Comparison of ENCODE assay signal across 9 cellular contexts in the genomic region with DNA sequence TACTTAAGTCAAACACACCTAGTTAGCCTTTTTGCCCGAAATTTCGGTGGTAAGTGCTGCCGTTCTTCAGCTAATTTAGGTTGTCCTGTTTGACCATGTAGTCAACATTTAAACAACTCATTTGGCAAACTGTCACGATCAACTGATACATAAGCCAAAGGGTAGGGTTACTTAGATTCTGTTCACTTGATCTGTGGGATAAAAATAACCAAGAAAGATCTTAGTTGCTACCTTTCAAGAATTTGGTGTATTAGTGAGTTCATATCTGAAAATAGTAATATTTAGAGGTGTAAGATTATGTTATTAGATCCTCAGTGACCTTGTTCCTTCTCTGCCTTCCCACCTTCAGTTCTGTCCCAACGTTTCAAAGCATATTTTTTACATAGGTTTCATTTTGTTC. TPM values are rescaled to one million over a fixed set of nuclear protein-coding genes. Genes with fewer than 3 reads are reported as not detected.
DNase-seq lines count a peak whose midpoint lies in the region; ATAC-seq and TF ChIP-seq lines count a peak whose summit lies in the region.
"Had no signal": no experiment of that assay in that cellular context is flagged by ENCODE, and none has a peak within 500 bp of the region (broad histone marks: within the 10 kb centered on the region; RNA-seq: fewer than 3 reads in every experiment).

No MANE protein-coding gene starts in this region.

- H2BK20ac ChIP-seq in H9 (ENCODE audit: low read depth, low read length, poor library complexity, severe bottlenecking) = no peak overlapping the region

- ATAC-seq in left colon = no peak
- ATAC-seq in mucosa of descending colon = no peak

- H3K23ac ChIP-seq in H9 (ENCODE audit: insufficient read length, low read depth, low read length) = no peak overlapping the region

- H3K56ac ChIP-seq in H9 (ENCODE audit: insufficient read length, low read depth, low read length) = no peak overlapping the region

- H3K4me3 ChIP-seq in WI38 (ENCODE audit: low read depth, low read length) = peak overlapping the region; percentile 99
- H3K4me3 ChIP-seq in fibroblast of villous mesenchyme (ENCODE audit: low read depth, low read length) = peak overlapping the region; percentile 73
- H3K4me3 ChIP-seq in retinal pigment epithelial cell (ENCODE audit: low read length) = peak overlapping the region; percentile 88
- no peak overlapping the region for H3K4me3 ChIP-seq in mucosa of descending colon

- intact Hi-C loops in left colon (cut with DNase I, micrococcal nuclease) = no loop called here
- intact Hi-C loops in mucosa of descending colon (cut with DNase I, micrococcal nuclease) = no loop called here

- H2AK5ac ChIP-seq in H9 (ENCODE audit: insufficient read length, low read length) = no peak overlapping the region

- H3K9me3 ChIP-seq in H9 (ENCODE audit: control insufficient read depth, low read depth, low read length) = no peaks in the 10 kb centered on the region
- H3K9me3 ChIP-seq in mucosa of descending colon = no peaks in the 10 kb centered on the region

- no peak for TF ChIP-seq CTCF in H9 (conservative IDR thresholded peaks at IDR 0.05)
- no peak for TF ChIP-seq CTCF in WI38 (IDR thresholded peaks at IDR 0.05; ENCODE audit: low read depth, low read length)
- TF ChIP-seq CTCF in fibroblast of villous mesenchyme (IDR thresholded peaks at IDR 0.05; ENCODE audit: insufficient read depth, low read depth, low read length) = no peak
- no peak for TF ChIP-seq CTCF in retinal pigment epithelial cell (conservative IDR thresholded peaks at IDR 0.05; ENCODE audit: low read depth, low read length)
- no peak for TF ChIP-seq CTCF in mucosa of descending colon (IDR thresholded peaks at IDR 0.05)

- H3K27ac Mint-ChIP-seq in H9 = peak overlapping the region in 2 of 3 experiments; percentile 63 to 90; a peak in 2 of 7 replicates

- H4K8ac ChIP-seq in H9 (replicated peaks; ENCODE audit: insufficient read length, low read depth, low read length) = no peak overlapping the region

- no peak overlapping the region for H3K18ac ChIP-seq in H9 (ENCODE audit: insufficient read length, low read depth, low read length)

- no peak overlapping the region for H2BK15ac ChIP-seq in H9 (ENCODE audit: low read depth, low read length)

- no peak for DNase-seq in H9
- no peak for DNase-seq in fibroblast of villous mesenchyme (ENCODE audit: low read depth)
- no peak for DNase-seq in retinal pigment epithelial cell (ENCODE audit: low read depth)
- DNase-seq in left colon = no peak
- DNase-seq in OCI-M1 (lab: John Stamatoyannopoulos, UW) = no peak
- DNase-seq in NCI-H1694 (lab: John Stamatoyannopoulos, UW) = no peak
- no peak for DNase-seq in mucosa of descending colon
- DNase-seq: NCI-H1417 treated with DMSO at 0.1 percent for 48 hours had no signal

- H3K4me2 ChIP-seq in H9 (ENCODE audit: insufficient read depth, insufficient read length, low read length) = peak overlapping the region; percentile 99

- no peaks in the 10 kb centered on the region; a peak in 1 of 5 replicates for H3K9me3 Mint-ChIP-seq in H9

- no peaks in the 10 kb centered on the region for H4K20me1 ChIP-seq in H9 (ENCODE audit: control insufficient read depth, insufficient read depth, insufficient read length)

- H4K91ac ChIP-seq in H9 (ENCODE audit: insufficient read length, low read depth, low read length) = no peak overlapping the region

- no peak overlapping the region for H3K14ac ChIP-seq in H9 (ENCODE audit: insufficient read depth, low read length)

- peak overlapping the region; percentile 58 for H3K9ac ChIP-seq in H9 (ENCODE audit: extremely low read depth, insufficient read length, low read length)

- peaks cover 4% of the 10 kb centered on the region for H3K79me1 ChIP-seq in H9 (ENCODE audit: insufficient read depth, low read depth, low read length, poor library complexity, severe bottlenecking)

- no peak overlapping the region for H4K5ac ChIP-seq in H9 (ENCODE audit: insufficient read length, low read depth, low read length)

- no peak overlapping the region for H3K27ac ChIP-seq in H9 (ENCODE audit: insufficient read length, low read depth, low read length)

- H2BK5ac ChIP-seq in H9 (ENCODE audit: insufficient read length, low read length) = no peak overlapping the region

- no CpG with 5 or more reads among the region's 5 CpGs for WGBS in H9 (ENCODE audit: extremely low coverage, insufficient read length, low lambda C conversion rate)

- peaks cover 36 to 44% of the 10 kb centered on the region in 2 experiments for H3K4me1 Mint-ChIP-seq in H9

- H3K79me2 ChIP-seq in H9 (ENCODE audit: insufficient read depth, low read length) = peaks cover 43% of the 10 kb centered on the region; the same call in 1 of the 2 replicates

- no peak overlapping the region for H3K4ac ChIP-seq in H9 (ENCODE audit: low read depth, low read length)

- no peaks in the 10 kb centered on the region for H3K27me3 ChIP-seq in H9 (ENCODE audit: insufficient read depth, low read length)

- H3K4me3 Mint-ChIP-seq in H9 = peak overlapping the region; percentile 94

- H2BK12ac ChIP-seq in H9 (ENCODE audit: insufficient read length, low read depth, low read length) = no peak overlapping the region

- no peak overlapping the region for H2BK120ac ChIP-seq in H9 (ENCODE audit: low read depth, low read length, poor library complexity, severe bottlenecking)

- peaks cover 12 to 39% (median 35%) of the 10 kb centered on the region in 3 experiments; a peak in 5 of 7 replicates for H3K36me3 Mint-ChIP-seq in H9 (ENCODE audit: insufficient read depth in 1 of 3, low read depth in 3 of 3)

- no peaks in the 10 kb centered on the region for H3K36me3 ChIP-seq in mucosa of descending colon (ENCODE audit: low read depth)

- no peak overlapping the region for H3T11ph ChIP-seq in H9 (ENCODE audit: low read length)

- H3K4me1 ChIP-seq in H9 (ENCODE audit: insufficient read depth, low read length) (peaks cover 2% of the 10 kb centered on the region; the same call in 1 of the 2 replicates), mucosa of descending colon (ENCODE audit: low read depth) (peaks cover 26% of the 10 kb centered on the region)

- no peak overlapping the region for H2AFZ ChIP-seq in H9 (ENCODE audit: low read length)

- H3K27me3 Mint-ChIP-seq in H9 (ENCODE audit: low read depth) = no peaks in the 10 kb centered on the region; the same call in 1 of the 2 replicates

- H3K23me2 ChIP-seq in H9 (ENCODE audit: insufficient read length, low read depth, low read length, poor library complexity, severe bottlenecking) = peaks cover 4% of the 10 kb centered on the region

RNA-seq across cellular contexts. Expression of a gene that starts 2.0 kb away (rescaled TPM):
- total RNA-seq in H9 (2021) (58.0 and 58.9 TPM in 2 replicates), fibroblast of villous mesenchyme (46.7 and 57.4 TPM in 2 replicates), left colon (10 to 100 TPM; 23.5 to 27.5 TPM), mucosa of descending colon (10 to 100 TPM; 26.0 to 39.9 (median 26.4) TPM)
